In genomic region chrX:23854945-23855344, GRCh38 we compare ENCODE assay signal across 3 cellular contexts.
TF ChIP-seq lines count a peak whose summit lies in the region.

No MANE protein-coding gene starts in this region.

TF ChIP-seq in A549, 52 proteins besides CTCF, POLR2A, EP300 and RAD21:
- peak; percentile 35 to 42; a peak in 1 of 4 replicates for TF ChIP-seq CEBPB (IDR thresholded peaks at IDR 0.05)
- no peak for TF ChIP-seq USF2 (IDR thresholded peaks at IDR 0.05)

TF ChIP-seq in IMR-90, 13 proteins besides CTCF, POLR2A, EP300 and RAD21:
- TF ChIP-seq NFE2L2 (IDR thresholded peaks at IDR 0.05; ENCODE audit: low read depth, low read length) (no peak), USF2 (IDR thresholded peaks at IDR 0.05; ENCODE audit: low read depth, low read length) (no peak), ELK1 (IDR thresholded peaks at IDR 0.05; ENCODE audit: borderline replicate concordance, low read depth, low read length) (no peak), MAFK (IDR thresholded peaks at IDR 0.05; ENCODE audit: low read depth, low read length) (no peak), CEBPB (IDR thresholded peaks at IDR 0.05; ENCODE audit: low read depth, low read length) (peak; percentile 43), MAZ (IDR thresholded peaks at IDR 0.05; ENCODE audit: borderline replicate concordance, low read depth, low read length) (no peak)

TF ChIP-seq in K562, 482 proteins besides CTCF, POLR2A, EP300 and RAD21:
- TF ChIP-seq CEBPB (tag; IDR thresholded peaks at IDR 0.05), result peak; percentile 53
- TF ChIP-seq CEBPG (CRISPR knock-in tag; IDR thresholded peaks at IDR 0.05), result no peak
- 0 out of 4 replicates have a peak, but pooled peaks of 1 of the 2 experiments have one; percentile 26 for TF ChIP-seq CEBPG (tag; conservative IDR thresholded peaks at IDR 0.05 in 1 of 2, IDR thresholded peaks at IDR 0.05 in 1 of 2)
- no peak for TF ChIP-seq PRMT5 (CRISPR knock-in tag; IDR thresholded peaks at IDR 0.05)
